Comparison of ENCODE assay signal across 17 cellular contexts in genomic region chr4:175998782-175999181, GRCh38.
DNase-seq lines count a peak whose midpoint lies in the region; ATAC-seq and TF ChIP-seq lines count a peak whose summit lies in the region.
"Had no signal": no experiment of that assay in that cellular context is flagged by ENCODE, and none has a peak within 500 bp of the region (broad histone marks: within the 10 kb centered on the region; RNA-seq: fewer than 3 reads in every experiment).

No MANE protein-coding gene starts in this region.

- no peak for ATAC-seq in foreskin keratinocyte
- ATAC-seq: activated CD8-positive, alpha-beta memory T cell treated with anti-CD3 and anti-CD28 coated beads, Interleukin-2, amount 10 ng/mL, durations not matched to agents 7 days and 5 days; T-cell had no signal

- H3K27me3 Mint-ChIP-seq in CD8-positive, alpha-beta memory T cell = peaks cover 23 to 42% of the 10 kb centered on the region in 2 donors

- H3K27ac Mint-ChIP-seq in CD8-positive, alpha-beta memory T cell = no peak overlapping the region
- H3K27ac Mint-ChIP-seq: activated B cell treated with CpG ODN at 0.5 μM for 24 hours; activated CD8-positive, alpha-beta memory T cell treated with anti-CD3 and anti-CD28 coated beads, Interleukin-2, amount 10 ng/mL, durations not matched to agents 7 days and 5 days; CD14-positive monocyte; T-cell had no signal

- CTCF ChIA-PET in HEK293T (lab: Yijun Ruan, JAX) = no interaction called here
- CTCF ChIA-PET in CD8-positive, alpha-beta memory T cell (lab: Charles Lee) = no interaction called here

- intact Hi-C loops in thyroid gland (cut with DNase I) = no loop called here

- no peak overlapping the region for H3K4me3 Mint-ChIP-seq in CD8-positive, alpha-beta memory T cell
- H3K4me3 Mint-ChIP-seq: activated B cell treated with CpG ODN at 0.5 μM for 24 hours; activated CD8-positive, alpha-beta memory T cell treated with anti-CD3 and anti-CD28 coated beads, Interleukin-2, amount 10 ng/mL, durations not matched to agents 7 days and 5 days; CD14-positive monocyte; T-cell had no signal

- H3K4me3 ChIP-seq in thyroid gland (replicated peaks in 1 of 3) = no peak overlapping the region
- no peak overlapping the region for H3K4me3 ChIP-seq in CD8-positive, alpha-beta memory T cell (ENCODE audit: low read length)

- H3K36me3 ChIP-seq in thyroid gland = no peaks in the 10 kb centered on the region
- no peaks in the 10 kb centered on the region for H3K36me3 ChIP-seq in CD8-positive, alpha-beta memory T cell (ENCODE audit: insufficient read depth, low read length)

- DNase-seq in HEK293T (ENCODE audit: extremely low spot score) (peak; percentile 10), SK-MEL-5 (ENCODE audit: low read depth, low spot score) (peak; percentile 49), foreskin keratinocyte (peak; percentile 14 to 65), thyroid gland (peak; percentile 5 to 7), germinal center (ENCODE audit: low spot score) (no peak)
- no peak for DNase-seq in activated CD4-positive, CD25-positive, alpha-beta regulatory T cell (lab: John Stamatoyannopoulos, UW)
- no peak for DNase-seq in CD8-positive, alpha-beta memory T cell
- DNase-seq: activated B cell treated with CpG ODN at 0.5 μM for 24 hours; activated CD8-positive, alpha-beta memory T cell treated with anti-CD3 and anti-CD28 coated beads, Interleukin-2, amount 10 ng/mL, durations not matched to agents 7 days and 5 days; foreskin melanocyte; islet precursor cell; RPMI8226; small intestine; stimulated activated naive CD4-positive, alpha-beta T cell treated with Interleukin-2 at 50 U/mL for 16 hours; T-cell had no signal

- H3K36me3 Mint-ChIP-seq in CD8-positive, alpha-beta memory T cell = no peaks in the 10 kb centered on the region
- H3K36me3 Mint-ChIP-seq: activated CD8-positive, alpha-beta memory T cell treated with anti-CD3 and anti-CD28 coated beads, Interleukin-2, amount 10 ng/mL, durations not matched to agents 7 days and 5 days; T-cell had no signal

- H3K9me3 ChIP-seq in thyroid gland = no peaks in the 10 kb centered on the region
- no peaks in the 10 kb centered on the region for H3K9me3 ChIP-seq in CD8-positive, alpha-beta memory T cell (ENCODE audit: low read length)

- H3K27me3 ChIP-seq in foreskin keratinocyte (peaks cover 41% of the 10 kb centered on the region), thyroid gland (no peaks in the 10 kb centered on the region)
- H3K27me3 ChIP-seq in CD8-positive, alpha-beta memory T cell (ENCODE audit: insufficient read depth, low read length, poor library complexity, severe bottlenecking) = no peaks in the 10 kb centered on the region

- in situ Hi-C loops in SK-MEL-5 (cut with HindIII; ENCODE audit: low pct_unique_long_range_greater_than_20kb, low sequenced_read_pairs) = no loop called here

- TF ChIP-seq CTCF in foreskin keratinocyte (conservative IDR thresholded peaks at IDR 0.05) (no peak), thyroid gland (IDR thresholded peaks at IDR 0.05) (no peak)

- H3K4me1 ChIP-seq in foreskin keratinocyte (no peaks in the 10 kb centered on the region), thyroid gland (peaks cover 0 to 6% of the 10 kb centered on the region in 2 donors)
- no peaks in the 10 kb centered on the region for H3K4me1 ChIP-seq in CD8-positive, alpha-beta memory T cell (ENCODE audit: insufficient read depth, low read length)

- H3K4me1 Mint-ChIP-seq in CD8-positive, alpha-beta memory T cell = peaks cover 2 to 5% (median 4%) of the 10 kb centered on the region in 3 donors

- H3K27ac ChIP-seq in foreskin keratinocyte = no peak overlapping the region
- no peak overlapping the region for H3K27ac ChIP-seq in thyroid gland
- no peak overlapping the region for H3K27ac ChIP-seq in CD8-positive, alpha-beta memory T cell (ENCODE audit: low read depth, low read length)
- H3K27ac ChIP-seq: HL-60 had no signal

- no peak for TF ChIP-seq POLR2A in thyroid gland (IDR thresholded peaks at IDR 0.05)

- POLR2A ChIA-PET in HEK293T (lab: Yijun Ruan, JAX) = no interaction called here
- POLR2A ChIA-PET in CD8-positive, alpha-beta memory T cell (lab: Charles Lee) = no interaction called here

- peaks cover 0 to 2% (median 0%) of the 10 kb centered on the region in 5 donors for H3K9me3 Mint-ChIP-seq in CD8-positive, alpha-beta memory T cell
- H3K9me3 Mint-ChIP-seq: activated B cell treated with CpG ODN at 0.5 μM for 24 hours, T-cell had no signal

TF ChIP-seq in HEK293T, 16 proteins besides CTCF, POLR2A, EP300 and RAD21:
- TF ChIP-seq LEF1 (IDR thresholded peaks at IDR 0.05; ENCODE audit: borderline replicate concordance) (no peak), L3MBTL2 (conservative IDR thresholded peaks at IDR 0.05) (no peak), NFRKB (IDR thresholded peaks at IDR 0.05) (no peak), FOXM1 (IDR thresholded peaks at IDR 0.05; ENCODE audit: borderline replicate concordance) (no peak), SUZ12 (IDR thresholded peaks at IDR 0.05) (no peak), FOXK2 (IDR thresholded peaks at IDR 0.05) (no peak), FOXA1 (IDR thresholded peaks at IDR 0.05) (no peak), SP1 (IDR thresholded peaks at IDR 0.05) (no peak), TARDBP (IDR thresholded peaks at IDR 0.05) (no peak), BHLHE40 (IDR thresholded peaks at IDR 0.05; ENCODE audit: borderline replicate concordance) (no peak), ELF4 (IDR thresholded peaks at IDR 0.05) (no peak), HDGF (IDR thresholded peaks at IDR 0.05; ENCODE audit: borderline replicate concordance) (no peak), ZNF384 (IDR thresholded peaks at IDR 0.05) (no peak), CTBP1 (IDR thresholded peaks at IDR 0.05; ENCODE audit: borderline replicate concordance) (no peak), ARNT (IDR thresholded peaks at IDR 0.05) (no peak)
- TF ChIP-seq, protein P1, sequence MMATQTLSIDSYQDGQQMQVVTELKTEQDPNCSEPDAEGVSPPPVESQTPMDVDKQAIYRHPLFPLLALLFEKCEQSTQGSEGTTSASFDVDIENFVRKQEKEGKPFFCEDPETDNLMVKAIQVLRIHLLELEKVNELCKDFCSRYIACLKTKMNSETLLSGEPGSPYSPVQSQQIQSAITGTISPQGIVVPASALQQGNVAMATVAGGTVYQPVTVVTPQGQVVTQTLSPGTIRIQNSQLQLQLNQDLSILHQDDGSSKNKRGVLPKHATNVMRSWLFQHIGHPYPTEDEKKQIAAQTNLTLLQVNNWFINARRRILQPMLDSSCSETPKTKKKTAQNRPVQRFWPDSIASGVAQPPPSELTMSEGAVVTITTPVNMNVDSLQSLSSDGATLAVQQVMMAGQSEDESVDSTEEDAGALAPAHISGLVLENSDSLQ (IDR thresholded peaks at IDR 0.05) = no peak

Comparison
In these comparisons a context has a peak if more than half of its experiments do, and no peak if none do; other contexts are left out.
1. DNase-seq: peak in HEK293T (single experiment), SK-MEL-5 (single experiment), foreskin keratinocyte (2 of 2) and thyroid gland (2 of 2); none in activated CD4-positive, CD25-positive, alpha-beta regulatory T cell (0 of 4), CD8-positive, alpha-beta memory T cell (0 of 5) and germinal center (single experiment).